ENCODE assay signal across 1 cellular context in the genomic region with DNA sequence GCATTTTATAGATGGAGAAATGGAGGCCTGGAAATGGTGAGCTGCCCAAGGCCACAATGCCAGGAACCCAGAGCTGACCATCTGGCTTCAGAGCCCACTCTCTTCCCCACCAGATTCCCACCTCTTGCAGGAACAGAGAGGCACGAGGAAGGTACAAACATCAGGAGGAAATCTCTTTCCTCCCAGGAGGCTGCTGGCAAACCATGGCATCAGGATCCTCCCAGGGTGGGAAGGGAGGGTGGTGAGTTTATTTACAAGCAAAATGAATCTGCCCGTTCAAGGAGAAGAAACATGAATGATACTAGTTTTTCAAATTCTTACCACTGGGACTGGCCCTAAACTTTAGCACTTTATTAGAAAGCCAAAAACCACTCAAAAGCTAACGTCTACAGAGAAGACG.
TF ChIP-seq lines count a peak whose summit lies in the region.

No MANE protein-coding gene starts in this region.

TF ChIP-seq in H1, 55 proteins besides CTCF, POLR2A, EP300 and RAD21 (continued from another document):
- TF ChIP-seq, protein P1, sequence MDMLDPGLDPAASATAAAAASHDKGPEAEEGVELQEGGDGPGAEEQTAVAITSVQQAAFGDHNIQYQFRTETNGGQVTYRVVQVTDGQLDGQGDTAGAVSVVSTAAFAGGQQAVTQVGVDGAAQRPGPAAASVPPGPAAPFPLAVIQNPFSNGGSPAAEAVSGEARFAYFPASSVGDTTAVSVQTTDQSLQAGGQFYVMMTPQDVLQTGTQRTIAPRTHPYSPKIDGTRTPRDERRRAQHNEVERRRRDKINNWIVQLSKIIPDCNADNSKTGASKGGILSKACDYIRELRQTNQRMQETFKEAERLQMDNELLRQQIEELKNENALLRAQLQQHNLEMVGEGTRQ (IDR thresholded peaks at IDR 0.05; ENCODE audit: low read length) = no peak
- TF ChIP-seq SP1 (IDR thresholded peaks at IDR 0.05; ENCODE audit: low read depth, low read length) (peak; percentile 59; the same call in 1 of the 2 replicates), HDAC2 (IDR thresholded peaks at IDR 0.05; ENCODE audit: borderline replicate concordance in 1 of 2, low read depth in 2 of 2, low read length in 2 of 2) (no peak)
